In genomic region chr13:73261739-73262216, GRCh38 we compare ENCODE assay signal across 27 cellular contexts.
DNase-seq lines count a peak whose midpoint lies in the region; ATAC-seq and TF ChIP-seq lines count a peak whose summit lies in the region.
"Had no signal": no experiment of that assay in that cellular context is flagged by ENCODE, and none has a peak within 500 bp of the region (broad histone marks: within the 10 kb centered on the region; RNA-seq: fewer than 3 reads in every experiment).

No MANE protein-coding gene starts in this region.

- H4K8ac ChIP-seq in mesendoderm (ENCODE audit: low read depth, low read length), result no peak overlapping the region

- TF ChIP-seq CTCF in epithelial cell of esophagus (IDR thresholded peaks at IDR 0.05; ENCODE audit: insufficient read depth, low read depth, low read length, missing control alignments), result no peak

- H3K36me3 ChIP-seq in BLaER1, result no peaks in the 10 kb centered on the region
- no peaks in the 10 kb centered on the region for H3K36me3 ChIP-seq in mesendoderm (ENCODE audit: control insufficient read depth, insufficient read depth, low read length)
- H3K36me3 ChIP-seq: colonic mucosa, ovary had no signal

- intact Hi-C loops in left cardiac atrium (cut with DNase I) (no loop called here), Right ventricle myocardium inferior (cut with DNase I) (no loop called here)

- H3K27me3 ChIP-seq in BLaER1 (no peaks in the 10 kb centered on the region), mesendoderm (ENCODE audit: insufficient read depth, low read length, poor library complexity) (no peaks in the 10 kb centered on the region)
- H3K27me3 ChIP-seq: colonic mucosa, ovary, testis had no signal

- no peak overlapping the region for H2AK5ac ChIP-seq in mesendoderm (ENCODE audit: low read length)

- H3K27ac ChIP-seq in BLaER1, result no peak overlapping the region
- no peak overlapping the region for H3K27ac ChIP-seq in mesendoderm (ENCODE audit: low read depth, low read length)
- H3K27ac ChIP-seq: colonic mucosa, ovary, testis had no signal

- H2BK15ac ChIP-seq in mesendoderm (replicated peaks; ENCODE audit: low read depth), result no peak overlapping the region

- H2BK120ac ChIP-seq in mesendoderm (ENCODE audit: low read depth, low read length), result no peak overlapping the region

- no peak overlapping the region for H3K18ac ChIP-seq in mesendoderm (ENCODE audit: low read length)

- H4K20me1 ChIP-seq in BLaER1, result no peaks in the 10 kb centered on the region

- no peak overlapping the region for H3K56ac ChIP-seq in mesendoderm (ENCODE audit: low read length)

- H3K9ac ChIP-seq in BLaER1 (no peak overlapping the region), mesendoderm (ENCODE audit: low read length) (no peak overlapping the region)

- H3K9me3 ChIP-seq in BLaER1, result no peaks in the 10 kb centered on the region
- H3K9me3 ChIP-seq: colonic mucosa, ovary, testis had no signal

- no peak overlapping the region for H3K23ac ChIP-seq in mesendoderm (ENCODE audit: low read length)

- no peaks in the 10 kb centered on the region for H3K79me2 ChIP-seq in mesendoderm (ENCODE audit: control insufficient read depth, insufficient read depth, low read length)

- no peak overlapping the region for H3K4ac ChIP-seq in mesendoderm (ENCODE audit: low read depth, low read length)

- H2BK5ac ChIP-seq in mesendoderm (ENCODE audit: low read length), result no peak overlapping the region

- no peak overlapping the region for H4K5ac ChIP-seq in mesendoderm (ENCODE audit: low read length)

- H3K4me3 ChIP-seq in BLaER1, result no peak overlapping the region
- H3K4me3 ChIP-seq in epithelial cell of esophagus (ENCODE audit: low read length), result no peak overlapping the region
- H3K4me3 ChIP-seq in mesendoderm (ENCODE audit: low read length), result no peak overlapping the region
- H3K4me3 ChIP-seq: colonic mucosa, GM12878, GM23338, ovary, testis had no signal

- H3K4me2 ChIP-seq in BLaER1 (peak overlapping the region; percentile 6; the same call in 1 of the 2 replicates), mesendoderm (ENCODE audit: low read length) (no peak overlapping the region)
- H3K4me2 ChIP-seq: GM23338 had no signal

- ATAC-seq in left cardiac atrium (no peak), Right ventricle myocardium inferior (no peak)
- ATAC-seq: GM12878; GM23338; naive thymus-derived CD8-positive, alpha-beta T cell; sciatic nerve; stimulated activated memory B cell treated with anti-CD40 and anti-IgM and Interleukin-4, amounts not matched to agents 10 μg/mL and 1 μg/mL and 100 μg/mL, for 72 hours had no signal

- peaks cover 22% of the 10 kb centered on the region for H3K4me1 ChIP-seq in BLaER1
- peaks cover 4% of the 10 kb centered on the region for H3K4me1 ChIP-seq in mesendoderm (ENCODE audit: control insufficient read depth, low read depth, low read length)
- H3K4me1 ChIP-seq: testis had no signal

- H3K79me1 ChIP-seq in mesendoderm (ENCODE audit: low read length), result no peaks in the 10 kb centered on the region

- WGBS in mesendoderm (ENCODE audit: extremely low coverage, insufficient coverage, low lambda C conversion rate), result no CpG with 5 or more reads among the region's 4 CpGs

- DNase-seq in NCI-H226, result peak; percentile 56
- DNase-seq in epithelial cell of esophagus (ENCODE audit: low read depth), result peak; percentile 97
- peak; percentile 93 for DNase-seq in mesendoderm
- DNase-seq in left cardiac atrium, result no peak
- no peak for DNase-seq in Right ventricle myocardium inferior (ENCODE audit: missing footprints)
- DNase-seq in stimulated activated CD4-positive, alpha-beta T cell treated with anti-CD3 and anti-CD28 coated beads, Interleukin-2, amount 100 ng/mL, for 48 hours, result no peak
- no peak for DNase-seq in GF-D8 (lab: John Stamatoyannopoulos, UW)
- DNase-seq: activated CD4-positive, alpha-beta T cell treated with anti-CD3 and anti-CD28 coated beads for 4 hours; activated naive CD8-positive, alpha-beta T cell treated with anti-CD3 and anti-CD28 coated beads, Interleukin-2, amount 10 ng/mL, durations not matched to agents 7 days and 5 days; CD4-positive, alpha-beta memory T cell; colonic mucosa; DMS53; foreskin melanocyte; KBM-7; kidney glomerular epithelial cell; MV-4-11; naive thymus-derived CD8-positive, alpha-beta T cell; NCI-H2029 treated with DMSO at 0.1 percent for 48 hours; ovary; Right ventricle myocardium superior; SW 1271; testis had no signal

Comparison
In these comparisons a context has a peak if more than half of its experiments do, and no peak if none do; other contexts are left out.
1. DNase-seq: peak in NCI-H226 (single experiment), epithelial cell of esophagus (single experiment) and mesendoderm (single experiment); none in left cardiac atrium (single experiment), Right ventricle myocardium inferior (single experiment), stimulated activated CD4-positive, alpha-beta T cell treated with anti-CD3 and anti-CD28 coated beads, Interleukin-2, amount 100 ng/mL, for 48 hours (0 of 2) and GF-D8 (single experiment).